In the genomic region with DNA sequence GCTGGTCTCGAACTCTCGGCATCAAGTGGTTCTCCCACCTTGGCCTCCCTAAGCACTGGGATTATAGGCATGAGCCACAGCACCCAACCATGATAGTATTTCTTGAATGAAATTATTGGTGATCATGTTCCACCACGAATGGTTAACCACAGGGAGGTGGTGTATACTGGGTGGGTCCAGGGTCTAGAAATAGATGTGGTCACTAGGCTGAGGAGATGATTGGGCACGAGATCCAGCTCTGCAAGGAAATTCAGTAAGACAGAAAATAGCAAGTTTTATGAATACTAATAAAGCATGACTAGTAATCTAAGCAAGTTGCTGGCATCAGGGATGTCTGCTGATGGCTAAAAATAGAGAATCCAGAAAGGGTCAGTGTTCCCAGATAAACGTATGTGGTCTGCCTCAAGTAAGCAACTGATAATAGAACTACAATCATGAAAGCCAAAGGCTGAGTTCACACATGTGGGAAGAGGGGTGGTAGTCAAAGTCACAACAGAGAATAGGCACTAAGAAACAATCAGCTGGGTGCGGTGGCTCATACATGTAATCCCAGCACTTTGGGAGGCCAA, we compare ENCODE assay signal across 17 cellular contexts.
"Had no signal": no experiment of that assay in that cellular context is flagged by ENCODE, and none has a peak within 500 bp of the region (broad histone marks: within the 10 kb centered on the region; RNA-seq: fewer than 3 reads in every experiment).

No MANE protein-coding gene starts in this region.

- H3K9me3 ChIP-seq: neutrophil had no signal

- H3K36me3 Mint-ChIP-seq: naive thymus-derived CD8-positive, alpha-beta T cell had no signal

- H3K4me3 Mint-ChIP-seq: endodermal cell; naive thymus-derived CD8-positive, alpha-beta T cell had no signal

- H3K27me3 ChIP-seq: neutrophil had no signal

- H3K9me3 Mint-ChIP-seq: endodermal cell had no signal

- H3K4me2 ChIP-seq: smooth muscle cell had no signal

- H3K27ac ChIP-seq: neutrophil had no signal

- ATAC-seq: naive thymus-derived CD8-positive, alpha-beta T cell had no signal

- H3K4me3 ChIP-seq: smooth muscle cell had no signal

- FAIRE-seq: colon, endothelial cell of umbilical vein, frontal cortex, urothelium cell line had no signal

- H3K27ac Mint-ChIP-seq: endodermal cell had no signal

- DNase-seq: cerebellar nuclear complex; dermis blood vessel endothelial cell; endodermal cell; erythroblast; islet precursor cell; mesendoderm; naive thymus-derived CD8-positive, alpha-beta T cell; posterior cingulate gyrus; stimulated activated CD4-positive, alpha-beta T cell treated with anti-CD3 and anti-CD28 coated beads, Interleukin-2, amount 100 ng/mL, for 48 hours; stimulated activated naive CD4-positive, alpha-beta T cell treated with Interleukin-2 at 50 U/mL for 16 hours; trophoblast cell had no signal

- H3K36me3 ChIP-seq: neutrophil had no signal
